Comparison of ENCODE assay signal across 7 cellular contexts in genomic region chr5:150411245-150411979, GRCh38. TPM values are rescaled to one million over a fixed set of nuclear protein-coding genes. Genes with fewer than 3 reads are reported as not detected.
DNase-seq lines count a peak whose midpoint lies in the region; ATAC-seq, FAIRE-seq and TF ChIP-seq lines count a peak whose summit lies in the region.

No MANE protein-coding gene starts in this region.

- H3K4me3 ChIP-seq in GM23338: peak overlapping the region; percentile 61
- H3K4me3 ChIP-seq in brain microvascular endothelial cell (ENCODE audit: low read depth, low read length): no peak overlapping the region
- no peak overlapping the region for H3K4me3 ChIP-seq in mucosa of descending colon
- peak overlapping the region; percentile 46 to 57 (median 52) for H3K4me3 ChIP-seq in stomach
- H3K4me3 ChIP-seq in HAP-1: no peak overlapping the region

- H3K9me3 ChIP-seq in mucosa of descending colon: no peaks in the 10 kb centered on the region
- no peaks in the 10 kb centered on the region for H3K9me3 ChIP-seq in stomach
- no peaks in the 10 kb centered on the region for H3K9me3 ChIP-seq in HAP-1

- no peak for TF ChIP-seq POLR2A in stomach (IDR thresholded peaks at IDR 0.05)

- no peaks in the 10 kb centered on the region for H4K20me1 ChIP-seq in GM23338 (replicated peaks; ENCODE audit: insufficient read depth)

- H3K4me2 ChIP-seq in GM23338: peak overlapping the region; percentile 82; the same call in 1 of the 2 replicates

- ATAC-seq in GM23338 (peak; percentile 9), mucosa of descending colon (peak; percentile 19)

- peak overlapping the region; percentile 89; the same call in 1 of the 2 replicates for H3K27ac ChIP-seq in GM23338 (ENCODE audit: low read depth)
- no peak overlapping the region for H3K27ac ChIP-seq in brain microvascular endothelial cell
- H3K27ac ChIP-seq in stomach: peak overlapping the region; percentile 70 to 96 (median 86)

- H3K27ac Mint-ChIP-seq in GM23338: peak overlapping the region; percentile 94
- H3K27ac Mint-ChIP-seq in T-helper 2 cell treated with Interferon-gamma antibody and Interleukin-4, amounts not matched to agents 5 μg/mL and 100 μg/mL, for 36 hours: peak overlapping the region; percentile 98

- no peaks in the 10 kb centered on the region for H3K36me3 ChIP-seq in GM23338 (ENCODE audit: insufficient read depth)
- H3K36me3 ChIP-seq in brain microvascular endothelial cell (replicated peaks): no peaks in the 10 kb centered on the region
- no peaks in the 10 kb centered on the region for H3K36me3 ChIP-seq in mucosa of descending colon (ENCODE audit: low read depth)
- peaks cover under 1 to 27% (median 9%) of the 10 kb centered on the region in 4 donors for H3K36me3 ChIP-seq in stomach
- no peaks in the 10 kb centered on the region for H3K36me3 ChIP-seq in HAP-1 (replicated peaks)

- in situ Hi-C loops in brain microvascular endothelial cell (cut with HindIII; ENCODE audit: low pct_ligation_motif_present, low sequenced_read_pairs) (no loop called here), HAP-1 (cut with MboI; ENCODE audit: low sequenced_read_pairs) (no loop called here)

- H3K36me3 Mint-ChIP-seq in GM23338 (ENCODE audit: low read depth): no peaks in the 10 kb centered on the region
- peaks cover 30% of the 10 kb centered on the region for H3K36me3 Mint-ChIP-seq in T-helper 2 cell treated with Interferon-gamma antibody and Interleukin-4, amounts not matched to agents 5 μg/mL and 100 μg/mL, for 36 hours (ENCODE audit: low read depth)

- peak overlapping the region; percentile 38; the same call in 1 of the 3 replicates for H3K4me3 Mint-ChIP-seq in GM23338
- H3K4me3 Mint-ChIP-seq in T-helper 2 cell treated with Interferon-gamma antibody and Interleukin-4, amounts not matched to agents 5 μg/mL and 100 μg/mL, for 36 hours: peak overlapping the region; percentile 92

- DNase-seq in GM23338 (ENCODE audit: low spot score) (peak; percentile 70), brain microvascular endothelial cell (peak; percentile 28), mucosa of descending colon (peak in 2 of 3 donors; percentile 70 to 71), stomach (peak; percentile 77), frontal cortex (ENCODE audit: low spot score in 2 of 2) (no peak), HAP-1 (ENCODE audit: low spot score in 2 of 2) (no peak)
- peak; percentile 65 for DNase-seq in T-helper 2 cell treated with Interferon-gamma antibody and Interleukin-4, amounts not matched to agents 5 μg/mL and 100 μg/mL, for 36 hours (ENCODE audit: low spot score)

- H3F3A ChIP-seq in GM23338 (replicated peaks; ENCODE audit: low read depth): peaks cover 16% of the 10 kb centered on the region; the same call in 1 of the 2 replicates

- WGBS in stomach, 5 donors: 34 to 58% (median 55%) methylated on average over 5 of the region's 5 CpGs

- H3K27me3 ChIP-seq in GM23338 (ENCODE audit: insufficient read depth) (no peaks in the 10 kb centered on the region), brain microvascular endothelial cell (replicated peaks) (no peaks in the 10 kb centered on the region), stomach (no peaks in the 10 kb centered on the region), HAP-1 (ENCODE audit: low read depth) (no peaks in the 10 kb centered on the region)

- no peaks in the 10 kb centered on the region for H3K79me2 ChIP-seq in GM23338 (replicated peaks; ENCODE audit: insufficient read depth)

- TF ChIP-seq CTCF in GM23338 (conservative IDR thresholded peaks at IDR 0.05; ENCODE audit: low read depth in 2 of 2) (no peak), brain microvascular endothelial cell (IDR thresholded peaks at IDR 0.05; ENCODE audit: low read depth, low read length, missing control alignments) (no peak), mucosa of descending colon (IDR thresholded peaks at IDR 0.05) (no peak), stomach (IDR thresholded peaks at IDR 0.05) (no peak)

- no peak for TF ChIP-seq EP300 in stomach (IDR thresholded peaks at IDR 0.05)

- peaks cover 7% of the 10 kb centered on the region for H3K27me3 Mint-ChIP-seq in GM23338 (ENCODE audit: insufficient read depth, low read depth, poor library complexity)
- H3K27me3 Mint-ChIP-seq in T-helper 2 cell treated with Interferon-gamma antibody and Interleukin-4, amounts not matched to agents 5 μg/mL and 100 μg/mL, for 36 hours (ENCODE audit: low read depth): no peaks in the 10 kb centered on the region

- no peaks in the 10 kb centered on the region for H3K9me2 ChIP-seq in GM23338 (ENCODE audit: insufficient read depth)

- H3K4me1 ChIP-seq in GM23338 (ENCODE audit: insufficient read depth) (peaks cover 35% of the 10 kb centered on the region), mucosa of descending colon (ENCODE audit: low read depth) (peaks cover 14% of the 10 kb centered on the region), stomach (peaks cover 17 to 55% (median 36%) of the 10 kb centered on the region in 4 donors), HAP-1 (peaks cover 3% of the 10 kb centered on the region; the same call in 1 of the 2 replicates)

- H2AFZ ChIP-seq in GM23338: no peak overlapping the region

- H3K9me3 Mint-ChIP-seq in GM23338: no peaks in the 10 kb centered on the region; the same call in 2 of the 3 replicates
- H3K9me3 Mint-ChIP-seq in T-helper 2 cell treated with Interferon-gamma antibody and Interleukin-4, amounts not matched to agents 5 μg/mL and 100 μg/mL, for 36 hours: no peaks in the 10 kb centered on the region

- intact Hi-C loops in mucosa of descending colon (cut with DNase I, micrococcal nuclease): no loop called here
- intact Hi-C loops in stomach (cut with DNase I; ENCODE audit: low total_unique reads): no loop called here

- H3K4me1 Mint-ChIP-seq in GM23338: peaks cover 41% of the 10 kb centered on the region
- peaks cover 30% of the 10 kb centered on the region for H3K4me1 Mint-ChIP-seq in T-helper 2 cell treated with Interferon-gamma antibody and Interleukin-4, amounts not matched to agents 5 μg/mL and 100 μg/mL, for 36 hours (ENCODE audit: low read depth)

- no peak for FAIRE-seq in frontal cortex (lab: Jason Lieb, UNC)

TF ChIP-seq in GM23338, 12 proteins besides CTCF, POLR2A, EP300 and RAD21:
- TF ChIP-seq ZNF331 (CRISPR knock-in tag; IDR thresholded peaks at IDR 0.05; ENCODE audit: low read depth) (no peak), ETS1 (IDR thresholded peaks at IDR 0.05) (no peak), CREB1 (CRISPR knock-in tag; IDR thresholded peaks at IDR 0.05; ENCODE audit: low read depth) (peak; percentile 69)

RNA-seq across cellular contexts. Expression of gene CD74, which starts 1.3 kb away (rescaled TPM):
- total RNA-seq in GM23338 (2014; rRNA removed; shearing (Covaris generic)): 49.8 and 54.8 TPM in 2 replicates
- polyA plus RNA-seq in GM23338 (2016; fragmentation: Nextera tagmentation; extraction: Ambion mirVana) (98.4 and 105 TPM in 2 replicates), stomach (100 to 1,000 TPM; 177 to 883 (median 268) TPM)
- total RNA-seq in mucosa of descending colon (1,000 to 10,000 TPM in 1 of 3 donors, 100 to 1,000 TPM in 2; 198 to 1,033 (median 284) TPM), stomach (1,000 to 10,000 TPM in 1 of 5 donors, 100 to 1,000 TPM in 4; 102 to 1,185 (median 324) TPM), frontal cortex (3.3 TPM)

RNA-seq across cellular contexts. Expression of gene RPS14, which starts 38.1 kb away (rescaled TPM):
- 1,443 and 1,506 TPM in 2 replicates for total RNA-seq in GM23338 (2014; rRNA removed; shearing (Covaris generic))
- polyA plus RNA-seq in GM23338 (2016; fragmentation: Nextera tagmentation; extraction: Ambion mirVana) (2,790 and 2,911 TPM in 2 replicates), stomach (1,000 to 10,000 TPM; 4,327 to 6,427 (median 4,820) TPM)
- total RNA-seq in mucosa of descending colon (1,000 to 10,000 TPM; 1,569 to 1,671 (median 1,618) TPM), stomach (1,000 to 10,000 TPM in 4 of 5 donors, 100 to 1,000 TPM in 1; 899 to 3,971 (median 1,858) TPM), frontal cortex (3,224 TPM)

RNA-seq across cellular contexts. Expression of gene TCOF1, which starts 53.9 kb away (rescaled TPM):
- total RNA-seq in GM23338 (2014; rRNA removed; shearing (Covaris generic)): 152 and 165 TPM in 2 replicates
- polyA plus RNA-seq in GM23338 (2016; fragmentation: Nextera tagmentation; extraction: Ambion mirVana): 83.4 and 86.8 TPM in 2 replicates
- total RNA-seq in mucosa of descending colon: 10 to 100 TPM; 17.3 to 36.2 (median 26.0) TPM
- 10 to 100 TPM; 13.6 to 47.8 (median 36.2) TPM for total RNA-seq in stomach
- polyA plus RNA-seq in stomach: 10 to 100 TPM; 11.7 to 74.1 (median 14.0) TPM
- 9.4 TPM for total RNA-seq in frontal cortex

Comparison
In these comparisons a context has a peak if more than half of its experiments do, and no peak if none do; other contexts are left out.
1. DNase-seq: peak in GM23338 (single experiment), T-helper 2 cell treated with Interferon-gamma antibody and Interleukin-4, amounts not matched to agents 5 μg/mL and 100 μg/mL, for 36 hours (single experiment), brain microvascular endothelial cell (single experiment), mucosa of descending colon (2 of 3) and stomach (single experiment); none in frontal cortex (0 of 2) and HAP-1 (0 of 2).
2. H3K4me3 ChIP-seq: peak in GM23338 (single experiment) and stomach (4 of 4); none in brain microvascular endothelial cell (single experiment), mucosa of descending colon (single experiment) and HAP-1 (single experiment).
3. RNA of gene CD74, which starts 1.3 kb away (total RNA-seq): 102 to 1,185 TPM in stomach, 198 to 1,033 TPM in mucosa of descending colon and 49.8 to 54.8 TPM in GM23338; 3.3 TPM in frontal cortex (single experiment); every median in the first group is over 10 times any median in the second.